Comparison of ENCODE assay signal across 28 cellular contexts in the genomic region with DNA sequence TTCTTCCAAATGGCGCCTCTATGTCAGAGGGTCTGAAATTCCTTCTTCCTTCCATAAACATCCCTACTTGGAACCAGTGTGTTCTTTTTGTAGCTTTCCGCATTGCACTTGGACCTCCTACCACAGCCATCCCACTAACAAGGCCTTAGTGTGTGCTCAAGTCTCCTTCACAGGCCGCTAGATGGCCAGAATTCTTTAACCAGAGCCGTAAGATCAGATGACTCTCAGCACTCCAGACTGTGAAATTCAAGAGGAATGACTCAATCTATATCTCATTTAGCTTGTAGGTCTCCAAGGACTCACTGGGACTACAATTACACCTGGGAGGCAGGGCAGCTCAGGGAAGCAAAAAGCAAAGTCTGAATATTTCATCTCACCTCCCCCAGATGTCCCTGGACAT.
DNase-seq lines count a peak whose midpoint lies in the region; TF ChIP-seq lines count a peak whose summit lies in the region.
"Had no signal": no experiment of that assay in that cellular context is flagged by ENCODE, and none has a peak within 500 bp of the region (broad histone marks: within the 10 kb centered on the region; RNA-seq: fewer than 3 reads in every experiment).

No MANE protein-coding gene starts in this region.

- no peak overlapping the region for H3K4me3 Mint-ChIP-seq in HFFc6
- H3K4me3 Mint-ChIP-seq: activated T-cell treated with anti-CD3 and anti-CD28 coated beads, Interleukin-2, amount 50 U/mL, for 4 hours; immature natural killer cell; natural killer cell treated with Interleukin-12 subunit alpha and Interleukin-12 subunit beta and Interleukin-15 and Interleukin-18, amount 100 ng/mL, for 72 hours had no signal

- H3K4me1 Mint-ChIP-seq in HFFc6 (ENCODE audit: low read depth): no peaks in the 10 kb centered on the region
- H3K4me1 Mint-ChIP-seq: immature natural killer cell had no signal

- H3K9me3 ChIP-seq in A673 (ENCODE audit: low read depth, low read length, poor library complexity, severe bottlenecking): no peaks in the 10 kb centered on the region
- H3K9me3 ChIP-seq: BLaER1, body of pancreas, ovary, right atrium auricular region, thoracic aorta had no signal

- no peaks in the 10 kb centered on the region for H3K36me3 ChIP-seq in A673 (ENCODE audit: insufficient read depth, low read length, poor library complexity, severe bottlenecking)
- H3K36me3 ChIP-seq: BLaER1, ovary, right atrium auricular region, thoracic aorta had no signal

- H3K9me3 Mint-ChIP-seq in HFFc6: peaks cover 5% of the 10 kb centered on the region; the same call in 1 of the 2 replicates

- peaks cover 9% of the 10 kb centered on the region for H3K27me3 Mint-ChIP-seq in HFFc6 (ENCODE audit: insufficient read depth)

- BruUV-seq in A673 (replicated peaks; lab: Mats Ljungman, UMichigan): no TSS peak

- intact Hi-C loops in A673 (cut with micrococcal nuclease; ENCODE audit: unreplicated experiment): no loop called here

- CTCF ChIA-PET in A673 (lab: Charles Lee): no interaction called here

- H3K36me3 Mint-ChIP-seq in HFFc6 (ENCODE audit: low read depth): no peaks in the 10 kb centered on the region
- H3K36me3 Mint-ChIP-seq: immature natural killer cell had no signal

- no peak overlapping the region for H3K4me3 ChIP-seq in A673 (ENCODE audit: low read depth, low read length, poor library complexity, severe bottlenecking)
- H3K4me3 ChIP-seq: BLaER1, body of pancreas, ovary, right atrium auricular region, thoracic aorta had no signal

- no peaks in the 10 kb centered on the region for H3K4me1 ChIP-seq in A673 (ENCODE audit: insufficient read depth, low read length, poor library complexity, severe bottlenecking)
- H3K4me1 ChIP-seq: body of pancreas, right atrium auricular region had no signal

- H3K27ac ChIP-seq in A673 (ENCODE audit: low read depth, low read length, poor library complexity, severe bottlenecking): no peak overlapping the region
- H3K27ac ChIP-seq: BLaER1, body of pancreas, ovary, right atrium auricular region, thoracic aorta had no signal

- H3K27ac Mint-ChIP-seq in HFFc6: no peak overlapping the region
- H3K27ac Mint-ChIP-seq: immature natural killer cell; natural killer cell treated with Interleukin-12 subunit alpha and Interleukin-12 subunit beta and Interleukin-15 and Interleukin-18, amount 100 ng/mL, for 72 hours had no signal

- POLR2A ChIA-PET in A673 (lab: Charles Lee; ENCODE audit: low non-redundant PET): interaction anchor here (0.7 kb wide), 1 partner anchor 431 kb away, joined by 4 read pairs; no protein-coding TSS in a partner anchor

- TF ChIP-seq CTCF in A673 (conservative IDR thresholded peaks at IDR 0.05; ENCODE audit: low read depth, low read length) (no peak), HFFc6 (IDR thresholded peaks at IDR 0.05) (no peak), GM13977 (IDR thresholded peaks at IDR 0.05; ENCODE audit: extremely low read depth, insufficient read depth, missing control alignments) (no peak)

- H3K27me3 ChIP-seq in A673 (replicated peaks; ENCODE audit: insufficient read depth, low read depth, low read length, poor library complexity): no peaks in the 10 kb centered on the region
- H3K27me3 ChIP-seq: BLaER1, body of pancreas, ovary, right atrium auricular region had no signal

- DNase-seq in A673 (ENCODE audit: low spot score) (peak; percentile 6), HFFc6 (peak; percentile 5), RKO (ENCODE audit: low spot score) (peak; percentile 59), foreskin melanocyte (peak; percentile 35), NCI-H2227 treated with DMSO at 0.1 percent for 48 hours (lab: John Stamatoyannopoulos, UW) (no peak), GM13977 (ENCODE audit: low spot score) (no peak)
- no peak for DNase-seq in stimulated activated CD4-positive, alpha-beta T cell treated with anti-CD3 and anti-CD28 coated beads, Interleukin-2, amount 100 ng/mL, for 48 hours
- no peak for DNase-seq in activated CD4-positive, alpha-beta T cell treated with anti-CD3 and anti-CD28 coated beads for 48 hours
- DNase-seq: ACHN; activated CD4-positive, alpha-beta T cell treated with anti-CD3 and anti-CD28 coated beads for 1 hour; activated T-cell treated with anti-CD3 and anti-CD28 coated beads, Interleukin-2, amount 50 U/mL, for 4 hours; body of pancreas; Calu3; effector CD8-positive, alpha-beta T cell; GOT3; immature natural killer cell; Kasumi-1; left ventricle myocardium superior; midbrain; NCI-H1048; NCI-H187 treated with DMSO at 0.1 percent for 48 hours; ovary; SIG-M5; stimulated activated naive CD8-positive, alpha-beta T cell treated with anti-CD3 and anti-CD28 coated beads, Interleukin-15, Interleukin-2, amounts not matched to agents 100 U/mL and 50 U/mL, for 24 hours had no signal

- in situ Hi-C loops in GM13977 (cut with MboI; ENCODE audit: low pct_unique_long_range_greater_than_20kb, low sequenced_read_pairs, unreplicated experiment): no loop called here

Comparison
In these comparisons a context has a peak if more than half of its experiments do, and no peak if none do; other contexts are left out.
1. DNase-seq: peak in A673 (single experiment), HFFc6 (single experiment), RKO (single experiment) and foreskin melanocyte (single experiment); none in stimulated activated CD4-positive, alpha-beta T cell treated with anti-CD3 and anti-CD28 coated beads, Interleukin-2, amount 100 ng/mL, for 48 hours (0 of 2), NCI-H2227 treated with DMSO at 0.1 percent for 48 hours (single experiment), GM13977 (single experiment) and activated CD4-positive, alpha-beta T cell treated with anti-CD3 and anti-CD28 coated beads for 48 hours (single experiment).